Comparison of ENCODE assay signal across 1 cellular context in the genomic region with DNA sequence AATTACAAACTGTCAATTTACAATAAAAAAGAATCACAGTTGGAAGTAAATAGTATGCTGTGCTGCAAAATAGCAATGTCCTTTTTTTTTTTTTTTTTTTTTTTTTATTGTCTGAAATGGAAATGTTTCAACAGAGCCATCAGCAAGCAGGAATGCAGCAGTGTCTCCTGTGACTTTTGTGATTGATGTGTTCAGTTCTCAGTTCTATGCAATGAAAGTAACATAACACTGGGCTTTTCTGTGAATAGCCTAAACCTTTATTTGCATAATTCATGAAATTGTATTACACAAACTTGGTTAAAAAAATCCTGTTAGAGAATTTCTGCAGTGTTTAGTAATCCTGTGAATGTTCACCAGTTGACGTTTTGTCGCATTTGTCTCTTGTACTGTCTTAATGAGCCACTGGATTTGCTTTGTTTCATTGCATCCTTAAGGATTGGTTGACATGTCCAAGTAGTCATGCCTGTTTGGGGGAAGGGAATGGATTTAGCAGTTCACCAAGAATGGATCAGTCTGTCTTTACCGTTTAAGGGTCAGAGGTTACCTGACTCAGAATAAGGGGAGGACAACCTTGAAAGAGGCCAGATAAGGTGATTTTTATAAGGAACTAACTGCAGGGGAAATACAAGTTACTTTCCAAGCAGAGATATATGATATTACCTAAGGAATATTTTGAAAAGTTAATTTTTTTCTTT.
TF ChIP-seq lines count a peak whose summit lies in the region.

No MANE protein-coding gene starts in this region.

TF ChIP-seq in GM23338, 12 proteins besides CTCF, POLR2A, EP300 and RAD21 (continued from another document):
- TF ChIP-seq, protein P1, sequence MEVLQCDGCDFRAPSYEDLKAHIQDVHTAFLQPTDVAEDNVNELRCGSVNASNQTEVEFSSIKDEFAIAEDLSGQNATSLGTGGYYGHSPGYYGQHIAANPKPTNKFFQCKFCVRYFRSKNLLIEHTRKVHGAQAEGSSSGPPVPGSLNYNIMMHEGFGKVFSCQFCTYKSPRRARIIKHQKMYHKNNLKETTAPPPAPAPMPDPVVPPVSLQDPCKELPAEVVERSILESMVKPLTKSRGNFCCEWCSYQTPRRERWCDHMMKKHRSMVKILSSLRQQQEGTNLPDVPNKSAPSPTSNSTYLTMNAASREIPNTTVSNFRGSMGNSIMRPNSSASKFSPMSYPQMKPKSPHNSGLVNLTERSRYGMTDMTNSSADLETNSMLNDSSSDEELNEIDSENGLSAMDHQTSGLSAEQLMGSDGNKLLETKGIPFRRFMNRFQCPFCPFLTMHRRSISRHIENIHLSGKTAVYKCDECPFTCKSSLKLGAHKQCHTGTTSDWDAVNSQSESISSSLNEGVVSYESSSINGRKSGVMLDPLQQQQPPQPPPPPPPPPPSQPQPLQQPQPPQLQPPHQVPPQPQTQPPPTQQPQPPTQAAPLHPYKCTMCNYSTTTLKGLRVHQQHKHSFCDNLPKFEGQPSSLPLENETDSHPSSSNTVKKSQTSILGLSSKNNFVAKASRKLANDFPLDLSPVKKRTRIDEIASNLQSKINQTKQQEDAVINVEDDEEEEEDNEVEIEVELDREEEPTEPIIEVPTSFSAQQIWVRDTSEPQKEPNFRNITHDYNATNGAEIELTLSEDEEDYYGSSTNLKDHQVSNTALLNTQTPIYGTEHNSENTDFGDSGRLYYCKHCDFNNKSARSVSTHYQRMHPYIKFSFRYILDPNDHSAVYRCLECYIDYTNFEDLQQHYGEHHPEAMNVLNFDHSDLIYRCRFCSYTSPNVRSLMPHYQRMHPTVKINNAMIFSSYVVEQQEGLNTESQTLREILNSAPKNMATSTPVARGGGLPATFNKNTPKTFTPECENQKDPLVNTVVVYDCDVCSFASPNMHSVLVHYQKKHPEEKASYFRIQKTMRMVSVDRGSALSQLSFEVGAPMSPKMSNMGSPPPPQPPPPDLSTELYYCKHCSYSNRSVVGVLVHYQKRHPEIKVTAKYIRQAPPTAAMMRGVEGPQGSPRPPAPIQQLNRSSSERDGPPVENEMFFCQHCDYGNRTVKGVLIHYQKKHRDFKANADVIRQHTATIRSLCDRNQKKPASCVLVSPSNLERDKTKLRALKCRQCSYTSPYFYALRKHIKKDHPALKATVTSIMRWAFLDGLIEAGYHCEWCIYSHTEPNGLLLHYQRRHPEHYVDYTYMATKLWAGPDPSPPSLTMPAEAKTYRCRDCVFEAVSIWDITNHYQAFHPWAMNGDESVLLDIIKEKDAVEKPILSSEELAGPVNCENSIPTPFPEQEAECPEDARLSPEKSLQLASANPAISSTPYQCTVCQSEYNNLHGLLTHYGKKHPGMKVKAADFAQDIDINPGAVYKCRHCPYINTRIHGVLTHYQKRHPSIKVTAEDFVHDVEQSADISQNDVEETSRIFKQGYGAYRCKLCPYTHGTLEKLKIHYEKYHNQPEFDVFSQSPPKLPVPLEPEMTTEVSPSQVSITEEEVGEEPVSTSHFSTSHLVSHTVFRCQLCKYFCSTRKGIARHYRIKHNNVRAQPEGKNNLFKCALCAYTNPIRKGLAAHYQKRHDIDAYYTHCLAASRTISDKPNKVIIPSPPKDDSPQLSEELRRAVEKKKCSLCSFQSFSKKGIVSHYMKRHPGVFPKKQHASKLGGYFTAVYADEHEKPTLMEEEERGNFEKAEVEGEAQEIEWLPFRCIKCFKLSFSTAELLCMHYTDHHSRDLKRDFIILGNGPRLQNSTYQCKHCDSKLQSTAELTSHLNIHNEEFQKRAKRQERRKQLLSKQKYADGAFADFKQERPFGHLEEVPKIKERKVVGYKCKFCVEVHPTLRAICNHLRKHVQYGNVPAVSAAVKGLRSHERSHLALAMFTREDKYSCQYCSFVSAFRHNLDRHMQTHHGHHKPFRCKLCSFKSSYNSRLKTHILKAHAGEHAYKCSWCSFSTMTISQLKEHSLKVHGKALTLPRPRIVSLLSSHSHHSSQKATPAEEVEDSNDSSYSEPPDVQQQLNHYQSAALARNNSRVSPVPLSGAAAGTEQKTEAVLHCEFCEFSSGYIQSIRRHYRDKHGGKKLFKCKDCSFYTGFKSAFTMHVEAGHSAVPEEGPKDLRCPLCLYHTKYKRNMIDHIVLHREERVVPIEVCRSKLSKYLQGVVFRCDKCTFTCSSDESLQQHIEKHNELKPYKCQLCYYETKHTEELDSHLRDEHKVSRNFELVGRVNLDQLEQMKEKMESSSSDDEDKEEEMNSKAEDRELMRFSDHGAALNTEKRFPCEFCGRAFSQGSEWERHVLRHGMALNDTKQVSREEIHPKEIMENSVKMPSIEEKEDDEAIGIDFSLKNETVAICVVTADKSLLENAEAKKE (CRISPR knock-in tag; IDR thresholded peaks at IDR 0.05), result no peak
- TF ChIP-seq EZH2phosphoT487 (IDR thresholded peaks at IDR 0.05; ENCODE audit: unreplicated experiment) (no peak), EZH2 (IDR thresholded peaks at IDR 0.05; ENCODE audit: low read depth, unreplicated experiment) (no peak), JUNB (IDR thresholded peaks at IDR 0.05; ENCODE audit: unreplicated experiment) (no peak), ZNF331 (CRISPR knock-in tag; IDR thresholded peaks at IDR 0.05; ENCODE audit: low read depth) (no peak), NANOG (IDR thresholded peaks at IDR 0.05; ENCODE audit: borderline replicate concordance) (no peak), CREB1 (CRISPR knock-in tag; IDR thresholded peaks at IDR 0.05; ENCODE audit: low read depth) (no peak), POLR2AphosphoS5 (IDR thresholded peaks at IDR 0.05; ENCODE audit: low read depth) (no peak), ZNF114 (CRISPR knock-in tag; IDR thresholded peaks at IDR 0.05) (no peak)
- TF ChIP-seq, protein P2, sequence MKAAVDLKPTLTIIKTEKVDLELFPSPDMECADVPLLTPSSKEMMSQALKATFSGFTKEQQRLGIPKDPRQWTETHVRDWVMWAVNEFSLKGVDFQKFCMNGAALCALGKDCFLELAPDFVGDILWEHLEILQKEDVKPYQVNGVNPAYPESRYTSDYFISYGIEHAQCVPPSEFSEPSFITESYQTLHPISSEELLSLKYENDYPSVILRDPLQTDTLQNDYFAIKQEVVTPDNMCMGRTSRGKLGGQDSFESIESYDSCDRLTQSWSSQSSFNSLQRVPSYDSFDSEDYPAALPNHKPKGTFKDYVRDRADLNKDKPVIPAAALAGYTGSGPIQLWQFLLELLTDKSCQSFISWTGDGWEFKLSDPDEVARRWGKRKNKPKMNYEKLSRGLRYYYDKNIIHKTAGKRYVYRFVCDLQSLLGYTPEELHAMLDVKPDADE (IDR thresholded peaks at IDR 0.05), result no peak
- TF ChIP-seq, protein P3, sequence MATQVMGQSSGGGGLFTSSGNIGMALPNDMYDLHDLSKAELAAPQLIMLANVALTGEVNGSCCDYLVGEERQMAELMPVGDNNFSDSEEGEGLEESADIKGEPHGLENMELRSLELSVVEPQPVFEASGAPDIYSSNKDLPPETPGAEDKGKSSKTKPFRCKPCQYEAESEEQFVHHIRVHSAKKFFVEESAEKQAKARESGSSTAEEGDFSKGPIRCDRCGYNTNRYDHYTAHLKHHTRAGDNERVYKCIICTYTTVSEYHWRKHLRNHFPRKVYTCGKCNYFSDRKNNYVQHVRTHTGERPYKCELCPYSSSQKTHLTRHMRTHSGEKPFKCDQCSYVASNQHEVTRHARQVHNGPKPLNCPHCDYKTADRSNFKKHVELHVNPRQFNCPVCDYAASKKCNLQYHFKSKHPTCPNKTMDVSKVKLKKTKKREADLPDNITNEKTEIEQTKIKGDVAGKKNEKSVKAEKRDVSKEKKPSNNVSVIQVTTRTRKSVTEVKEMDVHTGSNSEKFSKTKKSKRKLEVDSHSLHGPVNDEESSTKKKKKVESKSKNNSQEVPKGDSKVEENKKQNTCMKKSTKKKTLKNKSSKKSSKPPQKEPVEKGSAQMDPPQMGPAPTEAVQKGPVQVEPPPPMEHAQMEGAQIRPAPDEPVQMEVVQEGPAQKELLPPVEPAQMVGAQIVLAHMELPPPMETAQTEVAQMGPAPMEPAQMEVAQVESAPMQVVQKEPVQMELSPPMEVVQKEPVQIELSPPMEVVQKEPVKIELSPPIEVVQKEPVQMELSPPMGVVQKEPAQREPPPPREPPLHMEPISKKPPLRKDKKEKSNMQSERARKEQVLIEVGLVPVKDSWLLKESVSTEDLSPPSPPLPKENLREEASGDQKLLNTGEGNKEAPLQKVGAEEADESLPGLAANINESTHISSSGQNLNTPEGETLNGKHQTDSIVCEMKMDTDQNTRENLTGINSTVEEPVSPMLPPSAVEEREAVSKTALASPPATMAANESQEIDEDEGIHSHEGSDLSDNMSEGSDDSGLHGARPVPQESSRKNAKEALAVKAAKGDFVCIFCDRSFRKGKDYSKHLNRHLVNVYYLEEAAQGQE (IDR thresholded peaks at IDR 0.05; ENCODE audit: unreplicated experiment), result no peak
